17 cellular contexts compared by ENCODE assay signal in genomic region chr1:65509912-65510680, GRCh38.
DNase-seq lines count a peak whose midpoint lies in the region; ATAC-seq and TF ChIP-seq lines count a peak whose summit lies in the region.
"Had no signal": no experiment of that assay in that cellular context is flagged by ENCODE, and none has a peak within 500 bp of the region (broad histone marks: within the 10 kb centered on the region; RNA-seq: fewer than 3 reads in every experiment).

No MANE protein-coding gene starts in this region.

- ATAC-seq in HG03354 (IDR thresholded peaks at IDR 0.05; ENCODE audit: poor library complexity, severe bottlenecking, unreplicated experiment), result no peak
- ATAC-seq: heart left ventricle, psoas muscle had no signal

- H3K9me3 ChIP-seq in mammary epithelial cell (replicated peaks; ENCODE audit: insufficient read depth, low read length), result no peaks in the 10 kb centered on the region
- H3K9me3 ChIP-seq: psoas muscle had no signal

- in situ Hi-C loops in mammary epithelial cell (cut with MboI; ENCODE audit: low sequenced_read_pairs in 2 of 2) (no loop called here), astrocyte of the spinal cord (cut with HindIII; ENCODE audit: low sequenced_read_pairs) (no loop called here)

- TF ChIP-seq CTCF in MCF 10A (IDR thresholded peaks at IDR 0.05; ENCODE audit: unreplicated experiment), result no peak
- no peak for TF ChIP-seq CTCF in mammary epithelial cell (conservative IDR thresholded peaks at IDR 0.05 in 1 of 2, IDR thresholded peaks at IDR 0.05 in 1 of 2; ENCODE audit: extremely low read depth in 1 of 2, insufficient read depth in 1 of 2, low read depth in 1 of 2, low read length in 2 of 2)
- TF ChIP-seq CTCF in astrocyte of the spinal cord (IDR thresholded peaks at IDR 0.05; ENCODE audit: low read depth, low read length), result no peak
- no peak for TF ChIP-seq CTCF in type B pancreatic cell (conservative IDR thresholded peaks at IDR 0.05)

- H2AFZ ChIP-seq in mammary epithelial cell (ENCODE audit: low read depth, low read length), result no peak overlapping the region

- H3K79me2 ChIP-seq in mammary epithelial cell (ENCODE audit: insufficient read depth, low read length), result no peaks in the 10 kb centered on the region

- no peak overlapping the region for H3K4me2 ChIP-seq in mammary epithelial cell (ENCODE audit: insufficient read depth, low read depth, low read length)

- H3K4me3 ChIP-seq in mammary epithelial cell (replicated peaks in 1 of 3; ENCODE audit: insufficient read depth in 1 of 3, low read depth in 2 of 3, low read length in 3 of 3), result no peak overlapping the region
- H3K4me3 ChIP-seq in astrocyte of the spinal cord (ENCODE audit: low read depth, low read length), result no peak overlapping the region
- H3K4me3 ChIP-seq: heart left ventricle, psoas muscle had no signal

- no peak overlapping the region for H3K4me3 Mint-ChIP-seq in MCF 10A (ENCODE audit: unreplicated experiment)
- no peak overlapping the region for H3K4me3 Mint-ChIP-seq in type B pancreatic cell
- H3K4me3 Mint-ChIP-seq: activated naive CD4-positive, alpha-beta T cell treated with anti-CD3 and anti-CD28 coated beads for 36 hours; CD8-positive, alpha-beta memory T cell had no signal

- CTCF ChIA-PET in MCF 10A (lab: Yijun Ruan, JAX), result interaction anchor here (0.7 kb wide), 1 partner anchor 51 kb away, joined by 4 read pairs; no protein-coding TSS in a partner anchor
- CTCF ChIA-PET in mammary epithelial cell (lab: Charles Lee; ENCODE audit: low non-redundant PET), result no interaction called here

- no peak overlapping the region for H3K27ac ChIP-seq in mammary epithelial cell (ENCODE audit: insufficient read depth, low read depth, low read length)
- H3K27ac ChIP-seq: heart left ventricle, psoas muscle had no signal

- H3K27ac Mint-ChIP-seq in MCF 10A (ENCODE audit: low read depth, unreplicated experiment) (no peak overlapping the region), type B pancreatic cell (no peak overlapping the region)
- H3K27ac Mint-ChIP-seq: activated naive CD4-positive, alpha-beta T cell treated with anti-CD3 and anti-CD28 coated beads for 36 hours; CD8-positive, alpha-beta memory T cell had no signal

- dilution Hi-C loops in mammary epithelial cell (cut with HindIII; ENCODE audit: low sequenced_read_pairs), result no loop called here

- H3K27me3 Mint-ChIP-seq in MCF 10A (ENCODE audit: insufficient read depth, unreplicated experiment) (no peaks in the 10 kb centered on the region), type B pancreatic cell (no peaks in the 10 kb centered on the region)
- H3K27me3 Mint-ChIP-seq: CD8-positive, alpha-beta memory T cell had no signal

- no peaks in the 10 kb centered on the region for H3K36me3 Mint-ChIP-seq in MCF 10A (ENCODE audit: insufficient read depth, unreplicated experiment)
- no peaks in the 10 kb centered on the region for H3K36me3 Mint-ChIP-seq in type B pancreatic cell

- intact Hi-C loops in MCF 10A (cut with micrococcal nuclease) (no loop called here), mammary epithelial cell (cut with micrococcal nuclease) (no loop called here)

- H3K4me1 Mint-ChIP-seq in MCF 10A (ENCODE audit: insufficient read depth, unreplicated experiment) (peaks cover 12% of the 10 kb centered on the region), type B pancreatic cell (ENCODE audit: unreplicated experiment) (peaks cover 4% of the 10 kb centered on the region)
- H3K4me1 Mint-ChIP-seq: CD8-positive, alpha-beta memory T cell had no signal

- H3K4me1 ChIP-seq in mammary epithelial cell (ENCODE audit: insufficient read depth, low read length), result no peaks in the 10 kb centered on the region

- POLR2A ChIA-PET in MCF 10A (lab: Yijun Ruan, JAX), result no interaction called here

- H3K9ac ChIP-seq in mammary epithelial cell (ENCODE audit: insufficient read depth, low read length), result no peak overlapping the region

- 71% methylated on average over 5 of the region's 5 CpGs for WGBS in mammary epithelial cell (ENCODE audit: low coverage, missing lambda C conversion rate)

- H3K27me3 ChIP-seq in mammary epithelial cell (ENCODE audit: insufficient read depth, low read length), result no peaks in the 10 kb centered on the region
- H3K27me3 ChIP-seq: heart left ventricle had no signal

- DNase-seq in MCF 10A (ENCODE audit: unreplicated experiment) (peak; percentile 22), mammary epithelial cell (no peak), astrocyte of the spinal cord (ENCODE audit: low read depth, low spot score) (peak; percentile 69), iris pigment epithelial cell (ENCODE audit: low read depth) (peak; percentile 82), type B pancreatic cell (ENCODE audit: extremely low spot score, unreplicated experiment) (no peak)
- DNase-seq in activated effector memory CD4-positive, alpha-beta T cell treated with anti-CD3 and anti-CD28 coated beads, Interleukin-2, amount 50 U/mL, for 16 hours, result no peak
- DNase-seq in stimulated activated CD8-positive, alpha-beta memory T cell treated with anti-CD3 and anti-CD28 coated beads, Interleukin-4, amount 100 ng/mL, for 48 hours, result no peak
- DNase-seq: 8988T; activated naive CD4-positive, alpha-beta T cell treated with anti-CD3 and anti-CD28 coated beads for 36 hours; CD8-positive, alpha-beta memory T cell; heart left ventricle; kidney glomerular epithelial cell; NCI-H2029; NCI-H524 treated with DMSO at 0.1 percent for 48 hours; psoas muscle; substantia nigra had no signal

- no peaks in the 10 kb centered on the region for H4K20me1 ChIP-seq in mammary epithelial cell (ENCODE audit: insufficient read depth, low read length)

- no peaks in the 10 kb centered on the region for H3K9me3 Mint-ChIP-seq in MCF 10A (ENCODE audit: unreplicated experiment)
- H3K9me3 Mint-ChIP-seq in type B pancreatic cell, result no peaks in the 10 kb centered on the region
- H3K9me3 Mint-ChIP-seq: activated naive CD4-positive, alpha-beta T cell treated with anti-CD3 and anti-CD28 coated beads for 36 hours had no signal

- BruUV-seq in MCF 10A (replicated peaks; lab: Mats Ljungman, UMichigan) (no TSS peak), mammary epithelial cell (replicated peaks; lab: Mats Ljungman, UMichigan) (no TSS peak)

- H3K36me3 ChIP-seq in mammary epithelial cell (ENCODE audit: insufficient read depth, low read length), result no peaks in the 10 kb centered on the region
- H3K36me3 ChIP-seq: heart left ventricle had no signal

Comparison
In these comparisons a context has a peak if more than half of its experiments do, and no peak if none do; other contexts are left out.
1. DNase-seq: peak in MCF 10A (single experiment), astrocyte of the spinal cord (single experiment) and iris pigment epithelial cell (single experiment); none in mammary epithelial cell (single experiment), type B pancreatic cell (single experiment), activated effector memory CD4-positive, alpha-beta T cell treated with anti-CD3 and anti-CD28 coated beads, Interleukin-2, amount 50 U/mL, for 16 hours (single experiment) and stimulated activated CD8-positive, alpha-beta memory T cell treated with anti-CD3 and anti-CD28 coated beads, Interleukin-4, amount 100 ng/mL, for 48 hours (single experiment).